In genomic region chr5:59715228-59715627, GRCh38 we compare ENCODE assay signal across 27 cellular contexts.
"Had no signal": no experiment of that assay in that cellular context is flagged by ENCODE, and none has a peak within 500 bp of the region (broad histone marks: within the 10 kb centered on the region; RNA-seq: fewer than 3 reads in every experiment).

No MANE protein-coding gene starts in this region.

- H3K27me3 Mint-ChIP-seq: progenitor cell of endocrine pancreas; stimulated activated memory B cell treated with anti-CD40 and anti-IgM and Interleukin-4, amounts not matched to agents 10 μg/mL and 1 μg/mL and 100 μg/mL, for 72 hours; stimulated activated naive CD8-positive, alpha-beta T cell treated with anti-CD3 and anti-CD28 coated beads, Interleukin-15, Interleukin-2, amounts not matched to agents 100 ng/mL and 50 ng/mL, for 24 hours; type B pancreatic cell had no signal

- H3K4me2 ChIP-seq: neural progenitor cell had no signal

- H3K9me3 ChIP-seq: ovary, right lobe of liver, suprapubic skin, testis, tibial artery, transverse colon had no signal

- H3K4me1 Mint-ChIP-seq: naive thymus-derived CD4-positive, alpha-beta T cell; natural killer cell; neural progenitor cell; stimulated activated memory B cell treated with anti-CD40 and anti-IgM and Interleukin-4, amounts not matched to agents 10 μg/mL and 1 μg/mL and 100 μg/mL, for 72 hours had no signal

- H3K4me1 ChIP-seq: parathyroid adenoma, psoas muscle, right lobe of liver, suprapubic skin, testis, vagina had no signal

- H3K4me3 Mint-ChIP-seq: naive thymus-derived CD4-positive, alpha-beta T cell; natural killer cell; nephron; neural progenitor cell; stimulated activated memory B cell treated with anti-CD40 and anti-IgM and Interleukin-4, amounts not matched to agents 10 μg/mL and 1 μg/mL and 100 μg/mL, for 72 hours; stimulated activated naive CD8-positive, alpha-beta T cell treated with anti-CD3 and anti-CD28 coated beads, Interleukin-15, Interleukin-2, amounts not matched to agents 100 ng/mL and 50 ng/mL, for 24 hours; type B pancreatic cell had no signal

- H3K27ac Mint-ChIP-seq: naive thymus-derived CD4-positive, alpha-beta T cell; natural killer cell; nephron; neural progenitor cell; progenitor cell of endocrine pancreas; stimulated activated memory B cell treated with anti-CD40 and anti-IgM and Interleukin-4, amounts not matched to agents 10 μg/mL and 1 μg/mL and 100 μg/mL, for 72 hours; stimulated activated naive CD8-positive, alpha-beta T cell treated with anti-CD3 and anti-CD28 coated beads, Interleukin-15, Interleukin-2, amounts not matched to agents 100 ng/mL and 50 ng/mL, for 24 hours; type B pancreatic cell had no signal

- H3K36me3 Mint-ChIP-seq: natural killer cell had no signal

- FAIRE-seq: small intestine had no signal

- H3K27ac ChIP-seq: neural progenitor cell, ovary, parathyroid adenoma, psoas muscle, right lobe of liver, sigmoid colon, suprapubic skin, testis, tibial artery, transverse colon, vagina had no signal

- H3K9me3 Mint-ChIP-seq: natural killer cell; stimulated activated naive CD8-positive, alpha-beta T cell treated with anti-CD3 and anti-CD28 coated beads, Interleukin-15, Interleukin-2, amounts not matched to agents 100 ng/mL and 50 ng/mL, for 24 hours had no signal

- DNase-seq: naive thymus-derived CD4-positive, alpha-beta T cell; natural killer cell; occipital lobe; ovary; psoas muscle; right lobe of liver; small intestine; stimulated activated CD4-positive, alpha-beta T cell treated with anti-CD3 and anti-CD28 coated beads, Interleukin-15, amount 100 ng/mL, for 24 hours; stimulated activated CD4-positive, alpha-beta T cell treated with anti-CD3 and anti-CD28 coated beads, Interleukin-2, amount 100 ng/mL, for 24 hours; stimulated activated CD4-positive, alpha-beta T cell treated with anti-CD3 and anti-CD28 coated beads, Interleukin-2, amount 100 ng/mL, for 48 hours; stimulated activated CD4-positive, alpha-beta T cell treated with anti-CD3 and anti-CD28 coated beads, Interleukin-4, amount 100 ng/mL, for 24 hours; stimulated activated naive CD4-positive, alpha-beta T cell; substantia nigra; testis; tibial artery; transverse colon had no signal

- H3K4me3 ChIP-seq: neural progenitor cell, ovary, psoas muscle, right lobe of liver, sigmoid colon, suprapubic skin, testis, tibial artery, transverse colon, vagina had no signal

- ATAC-seq: naive thymus-derived CD4-positive, alpha-beta T cell; natural killer cell; psoas muscle; right cardiac atrium; right lobe of liver; stimulated activated memory B cell treated with anti-CD40 and anti-IgM and Interleukin-4, amounts not matched to agents 10 μg/mL and 1 μg/mL and 100 μg/mL, for 72 hours had no signal
